1 cellular context compared by ENCODE assay signal in the genomic region with DNA sequence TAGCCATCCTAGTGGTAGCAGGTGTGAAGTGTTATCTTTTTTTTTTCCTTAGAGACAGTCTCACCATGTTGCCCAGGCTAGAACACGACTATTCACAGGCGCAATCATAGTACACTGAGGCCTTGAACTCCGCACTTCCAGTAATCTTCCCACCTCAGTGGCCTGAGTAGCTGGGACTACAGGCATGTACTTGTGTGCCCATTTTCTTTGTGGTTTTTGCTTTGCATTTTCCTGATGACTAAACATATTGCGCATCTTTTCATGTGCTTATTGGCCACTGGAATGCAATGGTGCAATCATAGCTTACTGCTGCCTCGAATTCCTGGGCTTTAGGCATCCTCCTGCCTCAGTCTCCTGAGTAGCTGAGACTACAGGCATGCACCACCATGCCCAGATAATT.
A peak's percentile ranks its signal among the peaks of the same experiment; 100 is the strongest.
TF ChIP-seq lines count a peak whose summit lies in the region.

No MANE protein-coding gene starts in this region.

TF ChIP-seq in IMR-90, 13 proteins besides CTCF, POLR2A, EP300 and RAD21:
- TF ChIP-seq MXI1 (IDR thresholded peaks at IDR 0.05; ENCODE audit: borderline replicate concordance, low read depth, low read length) (no peak), BHLHE40 (IDR thresholded peaks at IDR 0.05; ENCODE audit: low read depth, low read length) (no peak), CEBPB (IDR thresholded peaks at IDR 0.05; ENCODE audit: low read depth, low read length) (peak; percentile 64)
